In the genomic region with DNA sequence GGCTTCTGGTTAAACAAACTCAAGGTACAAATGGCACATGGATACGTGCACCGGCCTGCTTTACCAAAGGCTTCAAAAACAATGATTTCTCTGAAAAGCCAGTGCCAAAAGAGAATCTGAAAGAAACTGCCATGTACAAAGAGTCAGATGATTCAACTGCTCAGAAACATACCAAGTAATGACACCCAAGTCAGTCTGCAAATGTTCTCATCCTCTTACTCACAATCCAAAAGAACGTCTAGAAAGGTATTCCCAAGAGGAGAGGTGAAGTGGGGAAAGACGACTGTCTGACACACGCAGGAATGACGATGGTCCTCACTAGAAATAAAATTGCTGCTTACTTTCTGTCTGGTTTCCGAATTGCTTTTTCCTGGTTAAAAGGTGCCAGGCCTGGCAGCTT, we compare ENCODE assay signal across 27 cellular contexts. TPM values are rescaled to one million over a fixed set of nuclear protein-coding genes. Genes with fewer than 3 reads are reported as not detected.
A peak's percentile ranks its signal among the peaks of the same experiment; 100 is the strongest.
DNase-seq lines count a peak whose midpoint lies in the region; ATAC-seq and TF ChIP-seq lines count a peak whose summit lies in the region.
"Had no signal": no experiment of that assay in that cellular context is flagged by ENCODE, and none has a peak within 500 bp of the region (broad histone marks: within the 10 kb centered on the region; RNA-seq: fewer than 3 reads in every experiment).

No MANE protein-coding gene starts in this region.

- TF ChIP-seq POLR2A in erythroblast (IDR thresholded peaks at IDR 0.05; ENCODE audit: low read length): no peak

- peaks cover 16% of the 10 kb centered on the region for H3K36me3 ChIP-seq in CD8-positive, alpha-beta memory T cell (ENCODE audit: insufficient read depth, low read length)
- H3K36me3 ChIP-seq: cardiac muscle cell, tibial artery, vagina had no signal

- CTCF ChIA-PET in CD8-positive, alpha-beta memory T cell (lab: Charles Lee): no interaction called here
- CTCF ChIA-PET in activated CD8-positive, alpha-beta T cell treated with anti-CD3 and anti-CD28 coated beads, Interleukin-2, amount 10 ng/mL, durations not matched to agents 7 days and 5 days (lab: Charles Lee): no interaction called here

- ATAC-seq in activated CD8-positive, alpha-beta T cell treated with anti-CD3 and anti-CD28 coated beads, Interleukin-2, amount 10 ng/mL, durations not matched to agents 7 days and 5 days: no peak
- no peak for ATAC-seq in GM21423 (IDR thresholded peaks at IDR 0.05; ENCODE audit: unreplicated experiment)
- ATAC-seq: A549, esophagus mucosa, left ventricle myocardium superior, WTC11 had no signal

- POLR2A ChIA-PET in CD8-positive, alpha-beta memory T cell (lab: Charles Lee): no interaction called here
- POLR2A ChIA-PET in activated CD8-positive, alpha-beta T cell treated with anti-CD3 and anti-CD28 coated beads, Interleukin-2, amount 10 ng/mL, durations not matched to agents 7 days and 5 days (lab: Charles Lee): no interaction called here

- no peaks in the 10 kb centered on the region for H3K9me3 Mint-ChIP-seq in activated T-cell treated with anti-CD3 and anti-CD28 coated beads, Interleukin-2, amount 50 U/mL, for 24 hours
- no peaks in the 10 kb centered on the region for H3K9me3 Mint-ChIP-seq in CD8-positive, alpha-beta memory T cell
- no peaks in the 10 kb centered on the region for H3K9me3 Mint-ChIP-seq in activated CD8-positive, alpha-beta T cell treated with anti-CD3 and anti-CD28 coated beads, Interleukin-2, amount 10 ng/mL, durations not matched to agents 7 days and 5 days (ENCODE audit: insufficient read depth)
- H3K9me3 Mint-ChIP-seq: WTC11 had no signal

- H3K9me3 ChIP-seq in CD8-positive, alpha-beta memory T cell (ENCODE audit: low read length): no peaks in the 10 kb centered on the region
- H3K9me3 ChIP-seq: A549, tibial artery, vagina had no signal

- H3K4me3 Mint-ChIP-seq in activated T-cell treated with anti-CD3 and anti-CD28 coated beads, Interleukin-2, amount 50 U/mL, for 24 hours: no peak overlapping the region
- no peak overlapping the region for H3K4me3 Mint-ChIP-seq in CD8-positive, alpha-beta memory T cell
- no peak overlapping the region for H3K4me3 Mint-ChIP-seq in activated CD8-positive, alpha-beta T cell treated with anti-CD3 and anti-CD28 coated beads, Interleukin-2, amount 10 ng/mL, durations not matched to agents 7 days and 5 days
- H3K4me3 Mint-ChIP-seq: WTC11 had no signal

- no peaks in the 10 kb centered on the region for H3K27me3 ChIP-seq in CD8-positive, alpha-beta memory T cell (ENCODE audit: insufficient read depth, low read length, poor library complexity, severe bottlenecking)
- H3K27me3 ChIP-seq: cardiac muscle cell, tibial artery, vagina had no signal

- H3K27me3 Mint-ChIP-seq in activated T-cell treated with anti-CD3 and anti-CD28 coated beads, Interleukin-2, amount 50 U/mL, for 24 hours: no peaks in the 10 kb centered on the region
- H3K27me3 Mint-ChIP-seq in CD8-positive, alpha-beta memory T cell: no peaks in the 10 kb centered on the region
- H3K27me3 Mint-ChIP-seq in activated CD8-positive, alpha-beta T cell treated with anti-CD3 and anti-CD28 coated beads, Interleukin-2, amount 10 ng/mL, durations not matched to agents 7 days and 5 days (ENCODE audit: low read depth): no peaks in the 10 kb centered on the region

- H3K27ac ChIP-seq in CD8-positive, alpha-beta memory T cell (ENCODE audit: low read depth, low read length): no peak overlapping the region
- H3K27ac ChIP-seq: A549, cardiac muscle cell, tibial artery, vagina had no signal

- peak overlapping the region; percentile 3 for H3K27ac Mint-ChIP-seq in activated T-cell treated with anti-CD3 and anti-CD28 coated beads, Interleukin-2, amount 50 U/mL, for 24 hours
- peak overlapping the region in 5 of 8 donors; percentile 46 to 83 (median 72) for H3K27ac Mint-ChIP-seq in CD8-positive, alpha-beta memory T cell
- peak overlapping the region; percentile 4 for H3K27ac Mint-ChIP-seq in activated CD8-positive, alpha-beta T cell treated with anti-CD3 and anti-CD28 coated beads, Interleukin-2, amount 10 ng/mL, durations not matched to agents 7 days and 5 days
- H3K27ac Mint-ChIP-seq: WTC11 had no signal

- H3K36me3 Mint-ChIP-seq in activated T-cell treated with anti-CD3 and anti-CD28 coated beads, Interleukin-2, amount 50 U/mL, for 24 hours (ENCODE audit: low read depth): peaks cover 98% of the 10 kb centered on the region
- peaks cover 13 to 85% (median 19%) of the 10 kb centered on the region in 3 donors for H3K36me3 Mint-ChIP-seq in CD8-positive, alpha-beta memory T cell
- H3K36me3 Mint-ChIP-seq in activated CD8-positive, alpha-beta T cell treated with anti-CD3 and anti-CD28 coated beads, Interleukin-2, amount 10 ng/mL, durations not matched to agents 7 days and 5 days (ENCODE audit: low read depth): peaks cover 89% of the 10 kb centered on the region
- H3K36me3 Mint-ChIP-seq: WTC11 had no signal

- H3K4me1 Mint-ChIP-seq in activated T-cell treated with anti-CD3 and anti-CD28 coated beads, Interleukin-2, amount 50 U/mL, for 24 hours (ENCODE audit: low read depth): peaks cover 97% of the 10 kb centered on the region
- peaks cover 74 to 95% (median 91%) of the 10 kb centered on the region in 3 donors for H3K4me1 Mint-ChIP-seq in CD8-positive, alpha-beta memory T cell
- H3K4me1 Mint-ChIP-seq in activated CD8-positive, alpha-beta T cell treated with anti-CD3 and anti-CD28 coated beads, Interleukin-2, amount 10 ng/mL, durations not matched to agents 7 days and 5 days (ENCODE audit: low read depth): peaks cover 84% of the 10 kb centered on the region

- no peak overlapping the region for H3K4me3 ChIP-seq in CD8-positive, alpha-beta memory T cell (ENCODE audit: low read length)
- H3K4me3 ChIP-seq: A549, cardiac muscle cell, tibial artery, vagina had no signal

- peaks cover 41% of the 10 kb centered on the region for H3K4me1 ChIP-seq in CD8-positive, alpha-beta memory T cell (ENCODE audit: insufficient read depth, low read length)

- DNase-seq in activated T-cell treated with anti-CD3 and anti-CD28 coated beads, Interleukin-2, amount 50 U/mL, for 24 hours: no peak
- DNase-seq in activated T-cell treated with anti-CD3 and anti-CD28 coated beads, Interleukin-2, amount 50 U/mL, for 48 hours: no peak
- no peak for DNase-seq in CD8-positive, alpha-beta memory T cell
- DNase-seq in activated CD8-positive, alpha-beta T cell treated with anti-CD3 and anti-CD28 coated beads, Interleukin-2, amount 10 ng/mL, durations not matched to agents 7 days and 5 days: no peak
- peak; percentile 5 for DNase-seq in mesenteric fat pad (ENCODE audit: low spot score)
- DNase-seq in NOMO-1 (lab: John Stamatoyannopoulos, UW; ENCODE audit: unreplicated experiment in 2 of 2): no peak
- DNase-seq in erythroblast (lab: John Stamatoyannopoulos, UW): no peak
- DNase-seq: aorta; cortex of kidney; effector memory CD4-positive, alpha-beta T cell; foreskin fibroblast; head of caudate nucleus; KBM-7; left ventricle myocardium superior; mesendoderm; NCI-H1105; NCI-H187 treated with DMSO at 0.1 percent for 48 hours; NCI-H2171; NCI-H82; RPMI8226; tibial artery had no signal

RNA-seq across cellular contexts. Expression of a gene that starts 52.9 kb away (rescaled TPM):
- 10 to 100 TPM; 63.0 to 64.4 TPM for total RNA-seq in CD8-positive, alpha-beta memory T cell
- 52.1 TPM for polyA plus RNA-seq in CD8-positive, alpha-beta memory T cell
- 10 to 100 TPM; 53.5 to 55.8 TPM for total RNA-seq in activated CD8-positive, alpha-beta T cell treated with anti-CD3 and anti-CD28 coated beads, Interleukin-2, amount 10 ng/mL, durations not matched to agents 7 days and 5 days
- total RNA-seq in mesenteric fat pad: 9.3 TPM

Comparison
In these comparisons a context has a peak if more than half of its experiments do, and no peak if none do; other contexts are left out.
1. H3K27ac Mint-ChIP-seq: peak in every context shown above with its lines; median percentile 72 in CD8-positive, alpha-beta memory T cell; 4 in activated CD8-positive, alpha-beta T cell treated with anti-CD3 and anti-CD28 coated beads, Interleukin-2, amount 10 ng/mL, durations not matched to agents 7 days and 5 days; 3 in activated T-cell treated with anti-CD3 and anti-CD28 coated beads, Interleukin-2, amount 50 U/mL, for 24 hours.